In the genomic region with DNA sequence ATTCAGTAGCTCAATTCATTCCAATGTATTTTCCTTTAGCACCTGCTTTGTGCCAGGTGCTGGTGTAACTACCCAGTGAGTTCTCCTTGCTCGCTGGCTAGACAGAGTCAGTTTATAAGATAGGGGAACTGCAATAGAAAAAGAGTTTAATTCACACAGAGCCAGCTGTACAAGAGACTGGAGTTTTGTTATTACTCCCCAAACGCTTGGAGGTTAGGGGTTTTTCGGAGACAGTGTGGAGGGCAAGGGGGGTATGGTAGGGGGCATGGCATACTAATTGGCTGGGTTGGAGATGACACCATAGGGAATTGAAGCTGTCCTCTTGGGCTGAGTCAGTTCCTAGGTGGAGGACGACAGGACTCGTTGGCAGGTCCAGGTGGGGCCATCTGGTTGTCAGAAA, we compare ENCODE assay signal across 18 cellular contexts. TPM values are rescaled to one million over a fixed set of nuclear protein-coding genes. Genes with fewer than 3 reads are reported as not detected.
DNase-seq lines count a peak whose midpoint lies in the region; ATAC-seq and TF ChIP-seq lines count a peak whose summit lies in the region.
"Had no signal": no experiment of that assay in that cellular context is flagged by ENCODE, and none has a peak within 500 bp of the region (broad histone marks: within the 10 kb centered on the region; RNA-seq: fewer than 3 reads in every experiment).

No MANE protein-coding gene starts in this region.

- H3K36me3 Mint-ChIP-seq in T-helper 17 cell (ENCODE audit: low read depth) = no peaks in the 10 kb centered on the region
- no peaks in the 10 kb centered on the region for H3K36me3 Mint-ChIP-seq in endodermal cell (ENCODE audit: low read depth)
- H3K36me3 Mint-ChIP-seq in natural killer cell treated with Interleukin-12 subunit alpha and Interleukin-12 subunit beta and Interleukin-15 and Interleukin-18, amount 100 ng/mL, for 72 hours = peaks cover 8% of the 10 kb centered on the region

- no peaks in the 10 kb centered on the region for H3K4me1 ChIP-seq in endodermal cell (ENCODE audit: control insufficient read depth, insufficient read depth, low read length)

- 90 to 93% methylated on average over 2 to 5 of the region's 5 CpGs for WGBS in endodermal cell (ENCODE audit: insufficient coverage in 1 of 2, insufficient read length in 1 of 2), 2 experiments

- peaks cover 4% of the 10 kb centered on the region for H3K9me3 Mint-ChIP-seq in endodermal cell
- peaks cover 4% of the 10 kb centered on the region for H3K9me3 Mint-ChIP-seq in natural killer cell treated with Interleukin-12 subunit alpha and Interleukin-12 subunit beta and Interleukin-15 and Interleukin-18, amount 100 ng/mL, for 72 hours

- ATAC-seq in GM18519 (IDR thresholded peaks at IDR 0.05; ENCODE audit: low FRiP score, unreplicated experiment) (peak; percentile 55), GM19468 (IDR thresholded peaks at IDR 0.05; ENCODE audit: extremely low read depth, unreplicated experiment) (peak; percentile 26), HG02884 (IDR thresholded peaks at IDR 0.05; ENCODE audit: unreplicated experiment) (peak; percentile 54), T-helper 17 cell (no peak)
- ATAC-seq in natural killer cell treated with Interleukin-12 subunit alpha and Interleukin-12 subunit beta and Interleukin-15 and Interleukin-18, amount 100 ng/mL, for 72 hours = no peak
- ATAC-seq in activated CD4-positive, CD25-positive, alpha-beta regulatory T cell treated with anti-CD3 and anti-CD28 coated beads, Interleukin-2, amount 50 U/mL, for 24 hours = no peak
- ATAC-seq: activated CD4-positive, alpha-beta T cell treated with anti-CD3 and anti-CD28 coated beads for 36 hours had no signal

- no peaks in the 10 kb centered on the region for H3K27me3 ChIP-seq in endodermal cell (ENCODE audit: control insufficient read depth, insufficient read depth, low read length, poor library complexity, severe bottlenecking)
- H3K27me3 ChIP-seq: neutrophil had no signal

- no peak for TF ChIP-seq CTCF in endodermal cell (conservative IDR thresholded peaks at IDR 0.05)

- H3K36me3 ChIP-seq in endodermal cell (ENCODE audit: control insufficient read depth, insufficient read depth, low read length) = no peaks in the 10 kb centered on the region
- H3K36me3 ChIP-seq: neutrophil had no signal

- no peak overlapping the region for H3K4me3 Mint-ChIP-seq in T-helper 17 cell
- H3K4me3 Mint-ChIP-seq in endodermal cell = no peak overlapping the region
- no peak overlapping the region for H3K4me3 Mint-ChIP-seq in natural killer cell treated with Interleukin-12 subunit alpha and Interleukin-12 subunit beta and Interleukin-15 and Interleukin-18, amount 100 ng/mL, for 72 hours
- H3K4me3 Mint-ChIP-seq: activated CD4-positive, alpha-beta T cell treated with anti-CD3 and anti-CD28 coated beads for 36 hours; T-helper 1 cell treated with Interleukin-12 subunit alpha and Interleukin-12 subunit beta and Interleukin-4 antibody, amounts not matched to agents 30 μg/mL and 1 μg/mL, for 36 hours had no signal

- peak overlapping the region; percentile 88 for H3K27ac Mint-ChIP-seq in T-helper 17 cell
- H3K27ac Mint-ChIP-seq in endodermal cell = no peak overlapping the region
- no peak overlapping the region for H3K27ac Mint-ChIP-seq in natural killer cell treated with Interleukin-12 subunit alpha and Interleukin-12 subunit beta and Interleukin-15 and Interleukin-18, amount 100 ng/mL, for 72 hours
- H3K27ac Mint-ChIP-seq: activated CD4-positive, alpha-beta T cell treated with anti-CD3 and anti-CD28 coated beads for 36 hours; T-helper 1 cell treated with Interleukin-12 subunit alpha and Interleukin-12 subunit beta and Interleukin-4 antibody, amounts not matched to agents 30 μg/mL and 1 μg/mL, for 36 hours had no signal

- H3K4me1 Mint-ChIP-seq in T-helper 17 cell = peaks cover 13% of the 10 kb centered on the region
- no peaks in the 10 kb centered on the region for H3K4me1 Mint-ChIP-seq in endodermal cell
- peaks cover 23 to 37% of the 10 kb centered on the region in 2 donors for H3K4me1 Mint-ChIP-seq in natural killer cell treated with Interleukin-12 subunit alpha and Interleukin-12 subunit beta and Interleukin-15 and Interleukin-18, amount 100 ng/mL, for 72 hours (ENCODE audit: low read depth in 2 of 2)

- H3K27me3 Mint-ChIP-seq in T-helper 17 cell = no peaks in the 10 kb centered on the region
- H3K27me3 Mint-ChIP-seq in endodermal cell (ENCODE audit: insufficient read depth) = peaks cover 14% of the 10 kb centered on the region
- peaks cover 0 to 9% of the 10 kb centered on the region in 2 donors for H3K27me3 Mint-ChIP-seq in natural killer cell treated with Interleukin-12 subunit alpha and Interleukin-12 subunit beta and Interleukin-15 and Interleukin-18, amount 100 ng/mL, for 72 hours
- H3K27me3 Mint-ChIP-seq: activated CD4-positive, alpha-beta T cell treated with anti-CD3 and anti-CD28 coated beads for 36 hours had no signal

- H3K9ac ChIP-seq in endodermal cell (ENCODE audit: extremely low read depth, low read length, poor library complexity, severe bottlenecking) = no peak overlapping the region

- DNase-seq in T-helper 17 cell (no peak), dermis blood vessel endothelial cell (no peak), endodermal cell (no peak)
- DNase-seq in natural killer cell treated with Interleukin-12 subunit alpha and Interleukin-12 subunit beta and Interleukin-15 and Interleukin-18, amount 100 ng/mL, for 72 hours (ENCODE audit: low spot score) = no peak
- DNase-seq: activated CD4-positive, alpha-beta T cell treated with anti-CD3 and anti-CD28 coated beads for 36 hours; activated T-cell treated with anti-CD3 and anti-CD28 coated beads, Interleukin-2, amount 50 U/mL, for 48 hours; amniotic stem cell; C1 segment of cervical spinal cord; mesendoderm; NCI-H1436; NCI-H510A treated with DMSO at 0.1 percent for 48 hours had no signal

- no peaks in the 10 kb centered on the region for H3K9me3 ChIP-seq in T-helper 17 cell (ENCODE audit: control insufficient read depth, low read length, poor library complexity, severe bottlenecking)
- no peaks in the 10 kb centered on the region for H3K9me3 ChIP-seq in endodermal cell (ENCODE audit: control insufficient read depth, low read length)
- H3K9me3 ChIP-seq: neutrophil had no signal

- no peak overlapping the region for H3K4me3 ChIP-seq in endodermal cell (ENCODE audit: low read length)

- no peak overlapping the region for H3K27ac ChIP-seq in endodermal cell (ENCODE audit: low read depth, low read length)
- H3K27ac ChIP-seq: neutrophil had no signal

RNA-seq across cellular contexts. Expression of a gene that starts 5.4 kb away (rescaled TPM):
- 1 to 10 TPM in 1 of 2 donors, under 1 TPM in 1; 0.63 to 2.7 TPM for total RNA-seq in T-helper 17 cell
- total RNA-seq in dermis blood vessel endothelial cell = 0.14 and 0.34 TPM in 2 replicates
- total RNA-seq in endodermal cell = 1 to 10 TPM; 5.1 to 9.8 TPM
- polyA plus RNA-seq in endodermal cell (2013, experiment 1 of 2) = 11.1 TPM
- 8.5 TPM for polyA plus RNA-seq in endodermal cell (2013, experiment 2 of 2)
- total RNA-seq in natural killer cell treated with Interleukin-12 subunit alpha and Interleukin-12 subunit beta and Interleukin-15 and Interleukin-18, amount 100 ng/mL, for 72 hours = not detected
- total RNA-seq: RPMI7951 had no signal

RNA-seq across cellular contexts. Expression of a gene that starts 20.2 kb away (rescaled TPM):
- total RNA-seq in T-helper 17 cell (10 to 100 TPM; 26.8 to 28.9 TPM), dermis blood vessel endothelial cell (18.9 TPM in 2 replicates), endodermal cell (10 to 100 TPM; 54.1 to 73.7 TPM)
- 72.8 TPM for polyA plus RNA-seq in endodermal cell (2013, experiment 1 of 2)
- 74.9 TPM for polyA plus RNA-seq in endodermal cell (2013, experiment 2 of 2)
- total RNA-seq in natural killer cell treated with Interleukin-12 subunit alpha and Interleukin-12 subunit beta and Interleukin-15 and Interleukin-18, amount 100 ng/mL, for 72 hours = 10 to 100 TPM; 98.7 to 99.9 TPM

RNA-seq across cellular contexts. Expression of a gene that starts 37.0 kb away (rescaled TPM):
- total RNA-seq in T-helper 17 cell (1 to 10 TPM; 4.2 to 4.3 TPM), dermis blood vessel endothelial cell (0.33 and 1.7 TPM in 2 replicates), endodermal cell (1 to 10 TPM in 1 of 2 donors, under 1 TPM in 1; 0.95 to 1.6 TPM)
- polyA plus RNA-seq in endodermal cell (2013, experiment 1 of 2) = 0.89 TPM
- polyA plus RNA-seq in endodermal cell (2013, experiment 2 of 2) = 0.54 TPM
- 1 to 10 TPM; 3.6 to 4.1 TPM for total RNA-seq in natural killer cell treated with Interleukin-12 subunit alpha and Interleukin-12 subunit beta and Interleukin-15 and Interleukin-18, amount 100 ng/mL, for 72 hours
- total RNA-seq: RPMI7951 had no signal

Comparison
In these comparisons a context has a peak if more than half of its experiments do, and no peak if none do; other contexts are left out.
1. ATAC-seq: peak in GM18519 (single experiment), GM19468 (single experiment) and HG02884 (single experiment); none in T-helper 17 cell (single experiment), natural killer cell treated with Interleukin-12 subunit alpha and Interleukin-12 subunit beta and Interleukin-15 and Interleukin-18, amount 100 ng/mL, for 72 hours (0 of 2) and activated CD4-positive, CD25-positive, alpha-beta regulatory T cell treated with anti-CD3 and anti-CD28 coated beads, Interleukin-2, amount 50 U/mL, for 24 hours (0 of 2).